ENCODE assay signal across 9 cellular contexts in the genomic region with DNA sequence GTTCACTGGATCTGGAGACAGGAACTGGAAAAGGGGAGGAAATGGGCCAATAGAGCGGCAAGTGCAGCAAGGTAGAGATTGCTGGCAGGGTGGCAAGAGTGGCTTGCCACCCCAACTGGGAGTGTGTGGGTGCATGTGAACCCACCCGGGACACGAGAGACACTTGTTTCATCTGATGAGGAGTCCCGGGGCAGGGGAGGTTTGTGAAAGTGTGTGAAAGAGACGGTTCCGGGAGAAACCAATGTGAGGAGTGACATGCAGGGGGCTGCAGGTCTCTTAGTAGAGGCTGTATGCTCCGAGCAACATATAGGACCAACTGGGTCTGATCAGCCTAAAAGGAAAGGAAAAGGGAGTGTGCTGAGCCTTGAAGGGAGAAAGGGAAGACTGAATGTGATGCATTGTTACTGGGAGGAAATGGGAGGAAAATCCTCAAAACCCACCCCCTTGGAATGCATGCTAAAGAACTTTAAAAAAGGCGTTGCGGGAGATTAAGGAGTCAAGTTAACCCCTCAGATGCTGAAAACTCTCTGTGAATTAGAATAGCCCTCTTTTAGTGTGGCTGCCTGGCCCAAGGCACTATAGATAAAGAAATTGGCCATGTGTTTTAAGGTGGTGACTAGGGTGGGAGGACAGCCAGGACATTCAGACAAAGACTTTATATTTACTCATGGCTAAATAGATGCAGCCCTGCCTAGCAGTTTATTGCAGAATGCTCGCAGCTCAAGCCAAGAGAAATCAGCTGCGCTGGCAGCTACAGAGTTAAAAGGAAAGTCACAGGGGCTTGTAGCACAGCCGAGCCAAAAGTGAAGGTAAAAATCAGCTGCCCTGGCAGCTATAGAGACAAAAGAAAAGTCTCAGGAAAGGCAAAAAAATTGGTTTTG. TPM values are rescaled to one million over a fixed set of nuclear protein-coding genes. Genes with fewer than 3 reads are reported as not detected.
DNase-seq lines count a peak whose midpoint lies in the region; ATAC-seq, FAIRE-seq and TF ChIP-seq lines count a peak whose summit lies in the region.
"Had no signal": no experiment of that assay in that cellular context is flagged by ENCODE, and none has a peak within 500 bp of the region (broad histone marks: within the 10 kb centered on the region; RNA-seq: fewer than 3 reads in every experiment).

No MANE protein-coding gene starts in this region.

- H3K4me3 ChIP-seq in breast epithelium: peak overlapping the region; percentile 47 to 64 (median 51)
- H3K4me3 ChIP-seq in iPS-11a (ENCODE audit: low read depth, low read length): peak overlapping the region; percentile 30
- peak overlapping the region; percentile 46 to 54 for H3K4me3 ChIP-seq in testis

- no peaks in the 10 kb centered on the region for H3K27me3 Mint-ChIP-seq in MCF 10A (ENCODE audit: insufficient read depth, unreplicated experiment)
- H3K27me3 Mint-ChIP-seq in WTC11 (ENCODE audit: low read depth): no peaks in the 10 kb centered on the region

- H3K27ac ChIP-seq in breast epithelium: no peak overlapping the region
- no peak overlapping the region for H3K27ac ChIP-seq in testis

- peak; percentile 91 for ATAC-seq in WTC11

- in situ Hi-C loops in GM13977 (cut with MboI; ENCODE audit: low pct_unique_long_range_greater_than_20kb, low sequenced_read_pairs, unreplicated experiment): no loop called here

- FAIRE-seq in GM12892 (lab: Jason Lieb, UNC): no peak
- FAIRE-seq: G401.6 had no signal

- no peak for TF ChIP-seq CTCF in breast epithelium (IDR thresholded peaks at IDR 0.05)
- no peak for TF ChIP-seq CTCF in MCF 10A (IDR thresholded peaks at IDR 0.05; ENCODE audit: unreplicated experiment)
- TF ChIP-seq CTCF in WTC11 (IDR thresholded peaks at IDR 0.05): no peak
- no peak for TF ChIP-seq CTCF in testis (IDR thresholded peaks at IDR 0.05)
- TF ChIP-seq CTCF in GM13977 (IDR thresholded peaks at IDR 0.05; ENCODE audit: extremely low read depth, insufficient read depth, missing control alignments): no peak

- H3K4me3 Mint-ChIP-seq in MCF 10A (ENCODE audit: unreplicated experiment): no peak overlapping the region
- H3K4me3 Mint-ChIP-seq in WTC11: no peak overlapping the region

- H3K9me3 Mint-ChIP-seq in MCF 10A (ENCODE audit: unreplicated experiment) (no peaks in the 10 kb centered on the region), WTC11 (peaks cover 13% of the 10 kb centered on the region)

- H3K36me3 Mint-ChIP-seq in MCF 10A (ENCODE audit: insufficient read depth, unreplicated experiment): no peaks in the 10 kb centered on the region
- H3K36me3 Mint-ChIP-seq in WTC11: peaks cover 15% of the 10 kb centered on the region

- H3K4me1 Mint-ChIP-seq in MCF 10A (ENCODE audit: insufficient read depth, unreplicated experiment) (peaks cover 7% of the 10 kb centered on the region), WTC11 (peaks cover 17% of the 10 kb centered on the region)

- BruUV-seq in MCF 10A (replicated peaks; lab: Mats Ljungman, UMichigan): no TSS peak

- CTCF ChIA-PET in MCF 10A (lab: Yijun Ruan, JAX) (interaction anchor here (1.1 to 5.8 kb wide), 3 partner anchors 9 to 260 kb away, joined by 3 to 48 read pairs (median 3); a partner anchor contains a TSS), WTC11 (lab: Charles Lee) (interaction anchor here (0.7 to 3.8 kb wide), 8 partner anchors 9 to 191 kb away, joined by 3 to 41 read pairs (median 9); a partner anchor contains a TSS)

- H3K27me3 ChIP-seq in breast epithelium (no peaks in the 10 kb centered on the region), testis (no peaks in the 10 kb centered on the region)

- H3K27ac Mint-ChIP-seq in MCF 10A (ENCODE audit: low read depth, unreplicated experiment) (no peak overlapping the region), WTC11 (no peak overlapping the region)

- H3K36me3 ChIP-seq in breast epithelium (no peaks in the 10 kb centered on the region), testis (ENCODE audit: low read depth, missing control alignments) (no peaks in the 10 kb centered on the region)

- POLR2A ChIA-PET in MCF 10A (lab: Yijun Ruan, JAX) (no interaction called here), WTC11 (lab: Charles Lee) (interaction anchor here (0.6 to 2.1 kb wide), 3 partner anchors 9 to 54 kb away, joined by 4 to 6 read pairs (median 5); a partner anchor contains a TSS)

- H3K9me3 ChIP-seq in breast epithelium: no peaks in the 10 kb centered on the region
- H3K9me3 ChIP-seq in testis: no peaks in the 10 kb centered on the region

- 7 to 17% methylated on average over 12 of the region's 12 CpGs for WGBS in testis, 2 donors

- TF ChIP-seq POLR2A in breast epithelium (IDR thresholded peaks at IDR 0.05) (no peak), testis (IDR thresholded peaks at IDR 0.05) (no peak), GM12892 (IDR thresholded peaks at IDR 0.05; ENCODE audit: low read depth, low read length) (no peak)

- H3K4me1 ChIP-seq in breast epithelium (no peaks in the 10 kb centered on the region), testis (peaks cover 3% of the 10 kb centered on the region)

- DNase-seq in breast epithelium (ENCODE audit: low spot score in 2 of 2) (no peak), MCF 10A (ENCODE audit: unreplicated experiment) (no peak), WTC11 (ENCODE audit: low spot score) (peak; percentile 37), testis (no peak), NCI-H2227 treated with DMSO at 0.1 percent for 48 hours (lab: John Stamatoyannopoulos, UW) (no peak), GM12892 (ENCODE audit: insufficient read length) (no peak), GM13977 (ENCODE audit: low spot score) (no peak)

- intact Hi-C loops in breast epithelium (cut with DNase I; ENCODE audit: low total_unique reads): loop anchor here (5.0 kb wide), 1 partner anchor 621 kb away; no protein-coding TSS in a partner anchor
- intact Hi-C loops in MCF 10A (cut with micrococcal nuclease): no loop called here
- intact Hi-C loops in testis (cut with DNase I; ENCODE audit: low total_unique reads): no loop called here

TF ChIP-seq in WTC11, 78 proteins besides CTCF, POLR2A, EP300 and RAD21 (continues in another document):
- TF ChIP-seq NFE2L1 (CRISPR knock-in tag; IDR thresholded peaks at IDR 0.05): peak; percentile 71; the same call in 1 of the 2 replicates
- no peak for TF ChIP-seq GRHL2 (CRISPR knock-in tag; IDR thresholded peaks at IDR 0.05; ENCODE audit: insufficient replicate concordance, severe bottlenecking)
- TF ChIP-seq GTF2I (CRISPR knock-in tag; conservative IDR thresholded peaks at IDR 0.05): no peak
- TF ChIP-seq, protein P1, sequence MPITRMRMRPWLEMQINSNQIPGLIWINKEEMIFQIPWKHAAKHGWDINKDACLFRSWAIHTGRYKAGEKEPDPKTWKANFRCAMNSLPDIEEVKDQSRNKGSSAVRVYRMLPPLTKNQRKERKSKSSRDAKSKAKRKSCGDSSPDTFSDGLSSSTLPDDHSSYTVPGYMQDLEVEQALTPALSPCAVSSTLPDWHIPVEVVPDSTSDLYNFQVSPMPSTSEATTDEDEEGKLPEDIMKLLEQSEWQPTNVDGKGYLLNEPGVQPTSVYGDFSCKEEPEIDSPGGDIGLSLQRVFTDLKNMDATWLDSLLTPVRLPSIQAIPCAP (CRISPR knock-in tag; IDR thresholded peaks at IDR 0.05): no peak
- TF ChIP-seq TEAD1 (CRISPR knock-in tag; IDR thresholded peaks at IDR 0.05): peak; percentile 92
- TF ChIP-seq, protein P2, sequence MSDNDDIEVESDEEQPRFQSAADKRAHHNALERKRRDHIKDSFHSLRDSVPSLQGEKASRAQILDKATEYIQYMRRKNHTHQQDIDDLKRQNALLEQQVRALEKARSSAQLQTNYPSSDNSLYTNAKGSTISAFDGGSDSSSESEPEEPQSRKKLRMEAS (CRISPR knock-in tag; IDR thresholded peaks at IDR 0.05): peak; percentile 51; the same call in 1 of the 2 replicates
- TF ChIP-seq TCF7 (CRISPR knock-in tag; IDR thresholded peaks at IDR 0.05; ENCODE audit: low read depth): no peak
- TF ChIP-seq, protein P3, sequence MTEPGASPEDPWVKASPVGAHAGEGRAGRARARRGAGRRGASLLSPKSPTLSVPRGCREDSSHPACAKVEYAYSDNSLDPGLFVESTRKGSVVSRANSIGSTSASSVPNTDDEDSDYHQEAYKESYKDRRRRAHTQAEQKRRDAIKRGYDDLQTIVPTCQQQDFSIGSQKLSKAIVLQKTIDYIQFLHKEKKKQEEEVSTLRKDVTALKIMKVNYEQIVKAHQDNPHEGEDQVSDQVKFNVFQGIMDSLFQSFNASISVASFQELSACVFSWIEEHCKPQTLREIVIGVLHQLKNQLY (CRISPR knock-in tag; IDR thresholded peaks at IDR 0.05): no peak
- TF ChIP-seq, protein P4, sequence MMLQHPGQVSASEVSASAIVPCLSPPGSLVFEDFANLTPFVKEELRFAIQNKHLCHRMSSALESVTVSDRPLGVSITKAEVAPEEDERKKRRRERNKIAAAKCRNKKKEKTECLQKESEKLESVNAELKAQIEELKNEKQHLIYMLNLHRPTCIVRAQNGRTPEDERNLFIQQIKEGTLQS (CRISPR knock-in tag; conservative IDR thresholded peaks at IDR 0.05): no peak
- peak; percentile 31; the same call in 1 of the 2 replicates for TF ChIP-seq CREM (CRISPR knock-in tag; IDR thresholded peaks at IDR 0.05)

RNA-seq across cellular contexts. Expression of a gene that starts 9.1 kb away (rescaled TPM):
- under 1 TPM in 2 of 3 donors, not detected in 1; 0.15 to 0.48 TPM for total RNA-seq in breast epithelium
- not detected in 2 replicates for total RNA-seq in MCF 10A (2022)
- 1.4 to 3.5 TPM (median 2.5 TPM) in 3 replicates for total RNA-seq in WTC11 (2021)
- 1 to 10 TPM; 3.0 to 9.8 TPM for total RNA-seq in testis
- 20.0 TPM for polyA plus RNA-seq in testis (ENCODE audit: insufficient read depth, low read depth, low replicate concordance)
- not detected for polyA plus RNA-seq in GM12892 (2012; ENCODE audit: missing spikeins)

RNA-seq across cellular contexts. Expression of a gene that starts 29.8 kb away (rescaled TPM):
- total RNA-seq in breast epithelium: 10 to 100 TPM in 2 of 3 donors, 1 to 10 TPM in 1; 4.8 to 20.8 (median 17.0) TPM
- total RNA-seq in MCF 10A (2022): 0.44 TPM in 1 of 2 replicates, not detected in the other
- 46.8 to 56.1 TPM (median 54.1 TPM) in 3 replicates for total RNA-seq in WTC11 (2021)
- 1 to 10 TPM; 3.4 to 8.5 TPM for total RNA-seq in testis
- polyA plus RNA-seq in testis (ENCODE audit: insufficient read depth, low read depth, low replicate concordance): 6.3 TPM
- 27.2 TPM for polyA plus RNA-seq in GM12892 (2012; ENCODE audit: missing spikeins)
